In the genomic region with DNA sequence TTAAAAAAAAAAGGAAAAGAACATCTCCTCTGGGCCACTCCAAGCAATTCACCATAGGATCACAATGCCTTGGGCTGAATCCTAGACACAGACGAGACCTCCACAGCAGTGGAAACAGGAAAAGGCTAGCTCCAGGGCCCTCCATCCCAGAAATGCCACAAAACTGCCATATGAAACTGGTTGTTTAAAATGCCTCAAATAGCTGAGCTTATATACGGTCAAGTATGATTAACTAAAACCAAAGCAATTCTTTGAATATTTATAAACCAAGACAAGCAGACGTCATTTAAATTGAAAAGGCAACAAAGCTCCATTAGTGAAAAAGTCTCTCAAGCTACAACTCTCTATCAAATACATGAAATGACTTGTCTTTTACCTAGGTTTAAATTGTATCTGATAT, we compare ENCODE assay signal across 25 cellular contexts.
DNase-seq lines count a peak whose midpoint lies in the region; ATAC-seq and TF ChIP-seq lines count a peak whose summit lies in the region.
"Had no signal": no experiment of that assay in that cellular context is flagged by ENCODE, and none has a peak within 500 bp of the region (broad histone marks: within the 10 kb centered on the region; RNA-seq: fewer than 3 reads in every experiment).

No MANE protein-coding gene starts in this region.

- H3K9me3 Mint-ChIP-seq in activated naive CD4-positive, alpha-beta T cell treated with anti-CD3 and anti-CD28 coated beads, Interleukin-2, amount 10 ng/mL, durations not matched to agents 7 days and 5 days = no peaks in the 10 kb centered on the region
- H3K9me3 Mint-ChIP-seq: activated naive CD8-positive, alpha-beta T cell treated with anti-CD3 and anti-CD28 coated beads, Interleukin-2, amount 10 ng/mL, durations not matched to agents 7 days and 5 days; activated T-cell treated with anti-CD3 and anti-CD28 coated beads, Interleukin-2, amount 50 U/mL, for 24 hours had no signal

- peak overlapping the region; percentile 31; the same call in 1 of the 2 replicates for H3K4me3 ChIP-seq in WI38 (ENCODE audit: low read depth, low read length)
- H3K4me3 ChIP-seq: BLaER1, esophagus muscularis mucosa, neural progenitor cell, spleen, stomach, tibial nerve had no signal

- no peak for ATAC-seq in GM18868 (IDR thresholded peaks at IDR 0.05; ENCODE audit: unreplicated experiment)

- CTCF ChIA-PET in activated naive CD4-positive, alpha-beta T cell treated with anti-CD3 and anti-CD28 coated beads, Interleukin-2, amount 10 ng/mL, durations not matched to agents 7 days and 5 days (lab: Charles Lee) = no interaction called here

- DNase-seq in EH (ENCODE audit: low read depth) (peak; percentile 14), fibroblast of gingiva (ENCODE audit: low read depth) (peak; percentile 68), non-pigmented ciliary epithelial cell (ENCODE audit: low read depth) (peak; percentile 19), NOMO-1 (lab: John Stamatoyannopoulos, UW; ENCODE audit: unreplicated experiment in 2 of 2) (no peak), iPS-NIHi7 (ENCODE audit: extremely low spot score) (no peak)
- no peak for DNase-seq in activated naive CD4-positive, alpha-beta T cell treated with anti-CD3 and anti-CD28 coated beads, Interleukin-2, amount 10 ng/mL, durations not matched to agents 7 days and 5 days
- DNase-seq: activated B cell treated with CpG ODN at 0.5 μM for 24 hours; activated effector memory CD4-positive, alpha-beta T cell treated with anti-CD3 and anti-CD28 coated beads, Interleukin-2, amount 50 U/mL, for 16 hours; activated naive CD8-positive, alpha-beta T cell treated with anti-CD3 and anti-CD28 coated beads, Interleukin-2, amount 10 ng/mL, durations not matched to agents 7 days and 5 days; activated T-cell treated with anti-CD3 and anti-CD28 coated beads, Interleukin-2, amount 50 U/mL, for 24 hours; central memory CD4-positive, alpha-beta T cell; DMS153; mesendoderm; NCI-H1694; posterior cingulate gyrus; SK-N-SH; spleen; stomach had no signal

- no peaks in the 10 kb centered on the region for H3K36me3 Mint-ChIP-seq in activated naive CD4-positive, alpha-beta T cell treated with anti-CD3 and anti-CD28 coated beads, Interleukin-2, amount 10 ng/mL, durations not matched to agents 7 days and 5 days
- H3K36me3 Mint-ChIP-seq: activated naive CD8-positive, alpha-beta T cell treated with anti-CD3 and anti-CD28 coated beads, Interleukin-2, amount 10 ng/mL, durations not matched to agents 7 days and 5 days had no signal

- H3K4me1 Mint-ChIP-seq in activated naive CD4-positive, alpha-beta T cell treated with anti-CD3 and anti-CD28 coated beads, Interleukin-2, amount 10 ng/mL, durations not matched to agents 7 days and 5 days = no peaks in the 10 kb centered on the region
- H3K4me1 Mint-ChIP-seq: activated B cell treated with CpG ODN at 0.5 μM for 24 hours, IgD-negative memory B cell had no signal

- H3K4me3 Mint-ChIP-seq in activated naive CD4-positive, alpha-beta T cell treated with anti-CD3 and anti-CD28 coated beads, Interleukin-2, amount 10 ng/mL, durations not matched to agents 7 days and 5 days = no peak overlapping the region
- H3K4me3 Mint-ChIP-seq: activated B cell treated with CpG ODN at 0.5 μM for 24 hours; activated naive CD8-positive, alpha-beta T cell treated with anti-CD3 and anti-CD28 coated beads, Interleukin-2, amount 10 ng/mL, durations not matched to agents 7 days and 5 days; activated T-cell treated with anti-CD3 and anti-CD28 coated beads, Interleukin-2, amount 50 U/mL, for 24 hours; IgD-negative memory B cell; neural progenitor cell had no signal

- TF ChIP-seq CTCF in WI38 (IDR thresholded peaks at IDR 0.05; ENCODE audit: low read depth, low read length) = no peak

- H3K27ac Mint-ChIP-seq in activated naive CD4-positive, alpha-beta T cell treated with anti-CD3 and anti-CD28 coated beads, Interleukin-2, amount 10 ng/mL, durations not matched to agents 7 days and 5 days = no peak overlapping the region
- H3K27ac Mint-ChIP-seq: activated B cell treated with CpG ODN at 0.5 μM for 24 hours; activated naive CD8-positive, alpha-beta T cell treated with anti-CD3 and anti-CD28 coated beads, Interleukin-2, amount 10 ng/mL, durations not matched to agents 7 days and 5 days; activated T-cell treated with anti-CD3 and anti-CD28 coated beads, Interleukin-2, amount 50 U/mL, for 24 hours; IgD-negative memory B cell; neural progenitor cell had no signal

- peaks cover 5% of the 10 kb centered on the region for H3K27me3 Mint-ChIP-seq in activated naive CD4-positive, alpha-beta T cell treated with anti-CD3 and anti-CD28 coated beads, Interleukin-2, amount 10 ng/mL, durations not matched to agents 7 days and 5 days
- H3K27me3 Mint-ChIP-seq: IgD-negative memory B cell had no signal

Comparison
In these comparisons a context has a peak if more than half of its experiments do, and no peak if none do; other contexts are left out.
1. DNase-seq: peak in EH (single experiment), fibroblast of gingiva (single experiment) and non-pigmented ciliary epithelial cell (single experiment); none in NOMO-1 (0 of 2), activated naive CD4-positive, alpha-beta T cell treated with anti-CD3 and anti-CD28 coated beads, Interleukin-2, amount 10 ng/mL, durations not matched to agents 7 days and 5 days (single experiment) and iPS-NIHi7 (single experiment).